ENCODE assay signal across 1 cellular context in genomic region chr19:52570005-52570861, GRCh38.
A peak's percentile ranks its signal among the peaks of the same experiment; 100 is the strongest.
TF ChIP-seq lines count a peak whose summit lies in the region.

Gene ZNF701, plus strand, starts transcription at chr19:52570287. Its CDS starts 3,861 bp downstream, at chr19:52574148.

TF ChIP-seq in HepG2, 621 proteins besides CTCF, POLR2A, EP300 and RAD21 (continued from another document and continues in another):
- TF ChIP-seq ZNF574 (CRISPR knock-in tag; IDR thresholded peaks at IDR 0.05) (peak; percentile 16; the same call in 1 of the 2 replicates), NFE2L2 (IDR thresholded peaks at IDR 0.05; ENCODE audit: low read length) (no peak), ZNF607 (CRISPR knock-in tag; IDR thresholded peaks at IDR 0.05; ENCODE audit: borderline replicate concordance) (no peak), ZNF280B (CRISPR knock-in tag; IDR thresholded peaks at IDR 0.05; ENCODE audit: borderline replicate concordance) (no peak), CREB3 (CRISPR knock-in tag; IDR thresholded peaks at IDR 0.05) (no peak), DDIT3 (CRISPR knock-in tag; IDR thresholded peaks at IDR 0.05) (no peak), FOXA1 (IDR thresholded peaks at IDR 0.05) (no peak), FOXA1 (CRISPR knock-in tag; IDR thresholded peaks at IDR 0.05) (no peak), DMTF1 (CRISPR knock-in tag; IDR thresholded peaks at IDR 0.05) (no peak), CBFB (CRISPR knock-in tag; IDR thresholded peaks at IDR 0.05) (no peak), CREBL2 (CRISPR knock-in tag; IDR thresholded peaks at IDR 0.05; ENCODE audit: borderline replicate concordance) (no peak), ZNF609 (CRISPR knock-in tag; IDR thresholded peaks at IDR 0.05; ENCODE audit: borderline replicate concordance) (no peak), KDM3A (CRISPR knock-in tag; IDR thresholded peaks at IDR 0.05; ENCODE audit: low read depth) (no peak), CBX2 (IDR thresholded peaks at IDR 0.05; ENCODE audit: low read depth, low read length) (no peak), CBX2 (CRISPR knock-in tag; IDR thresholded peaks at IDR 0.05; ENCODE audit: low read depth) (no peak), PTBP1 (IDR thresholded peaks at IDR 0.05; ENCODE audit: low read depth, low read length, poor library complexity, severe bottlenecking) (no peak), ZBTB20 (CRISPR knock-in tag; IDR thresholded peaks at IDR 0.05; ENCODE audit: borderline replicate concordance, low read depth) (no peak), SMYD3 (CRISPR knock-in tag; IDR thresholded peaks at IDR 0.05) (no peak), NONO (IDR thresholded peaks at IDR 0.05) (no peak), NONO (CRISPR knock-in tag; conservative IDR thresholded peaks at IDR 0.05) (no peak), FOXK1 (CRISPR knock-in tag; IDR thresholded peaks at IDR 0.05; ENCODE audit: borderline replicate concordance, low read depth) (no peak), POLR2AphosphoS2 (IDR thresholded peaks at IDR 0.05; ENCODE audit: low read depth, low read length) (no peak), RFX3 (CRISPR knock-in tag; IDR thresholded peaks at IDR 0.05) (no peak), KDM5B (CRISPR knock-in tag; IDR thresholded peaks at IDR 0.05; ENCODE audit: borderline replicate concordance) (no peak), ZBTB37 (CRISPR knock-in tag; IDR thresholded peaks at IDR 0.05) (no peak), PRDM15 (CRISPR knock-in tag; IDR thresholded peaks at IDR 0.05) (0 out of 2 replicates have a peak, but pooled peaks have one; percentile 36), GTF2F1 (IDR thresholded peaks at IDR 0.05; ENCODE audit: low read length) (no peak), CSRNP2 (CRISPR knock-in tag; conservative IDR thresholded peaks at IDR 0.05; ENCODE audit: low read depth) (no peak), HHEX (CRISPR knock-in tag; IDR thresholded peaks at IDR 0.05) (no peak), GMEB1 (CRISPR knock-in tag; IDR thresholded peaks at IDR 0.05; ENCODE audit: borderline replicate concordance) (no peak), ZNF136 (CRISPR knock-in tag; IDR thresholded peaks at IDR 0.05; ENCODE audit: low read depth) (no peak), SP1 (IDR thresholded peaks at IDR 0.05) (no peak), SP1 (CRISPR knock-in tag; IDR thresholded peaks at IDR 0.05) (peak; percentile 55; the same call in 1 of the 2 replicates)
